1 cellular context compared by ENCODE assay signal in genomic region chr2:173058097-173058496, GRCh38.
TF ChIP-seq lines count a peak whose summit lies in the region.

No MANE protein-coding gene starts in this region.

TF ChIP-seq in HepG2, 621 proteins besides CTCF, POLR2A, EP300 and RAD21 (continued from another document):
- 0 out of 2 replicates have a peak, but pooled peaks have one; percentile 27 for TF ChIP-seq ZNF512B (CRISPR knock-in tag; IDR thresholded peaks at IDR 0.05; ENCODE audit: borderline replicate concordance)
